1 cellular context compared by ENCODE assay signal in genomic region chr9:92961627-92962302, GRCh38.
TF ChIP-seq lines count a peak whose summit lies in the region.

No MANE protein-coding gene starts in this region.

TF ChIP-seq in SK-N-SH, 30 proteins besides CTCF, POLR2A, EP300 and RAD21 (continued from another document):
- TF ChIP-seq YY1 (IDR thresholded peaks at IDR 0.05; ENCODE audit: low read depth), result no peak
- no peak for TF ChIP-seq TEAD4 (IDR thresholded peaks at IDR 0.05; ENCODE audit: borderline replicate concordance, insufficient read depth)
- no peak for TF ChIP-seq GATA2 (CRISPR knock-in tag; IDR thresholded peaks at IDR 0.05)
- no peak for TF ChIP-seq USF1 (IDR thresholded peaks at IDR 0.05; ENCODE audit: borderline replicate concordance, low read depth)
TF ChIP-seq in SK-N-SH: peak in this region for 0.
